8 cellular contexts compared by ENCODE assay signal in genomic region chr3:9826815-9827574, GRCh38. TPM values are rescaled to one million over a fixed set of nuclear protein-coding genes. Genes with fewer than 3 reads are reported as not detected.
DNase-seq lines count a peak whose midpoint lies in the region; ATAC-seq and TF ChIP-seq lines count a peak whose summit lies in the region.

No MANE protein-coding gene starts in this region.

- H2BK20ac ChIP-seq in H9 (ENCODE audit: low read depth, low read length, poor library complexity, severe bottlenecking) = no peak overlapping the region

- H3K36me3 Mint-ChIP-seq in H9 (ENCODE audit: insufficient read depth in 1 of 3, low read depth in 3 of 3) = no peaks in the 10 kb centered on the region
- H3K36me3 Mint-ChIP-seq in T-helper 1 cell treated with Interleukin-12 subunit alpha and Interleukin-12 subunit beta and Interleukin-4 antibody, amounts not matched to agents 30 μg/mL and 1 μg/mL, for 36 hours (ENCODE audit: low read depth) = peaks cover 13% of the 10 kb centered on the region
- no peaks in the 10 kb centered on the region for H3K36me3 Mint-ChIP-seq in glutamatergic neuron (ENCODE audit: unreplicated experiment)

- no peaks in the 10 kb centered on the region for H3K79me2 ChIP-seq in H9 (ENCODE audit: insufficient read depth, low read length)

- peaks cover 8 to 17% of the 10 kb centered on the region in 2 experiments for H3K4me1 Mint-ChIP-seq in H9
- peaks cover 3% of the 10 kb centered on the region for H3K4me1 Mint-ChIP-seq in T-helper 1 cell treated with Interleukin-12 subunit alpha and Interleukin-12 subunit beta and Interleukin-4 antibody, amounts not matched to agents 30 μg/mL and 1 μg/mL, for 36 hours (ENCODE audit: low read depth)
- H3K4me1 Mint-ChIP-seq in glutamatergic neuron (ENCODE audit: low read depth, unreplicated experiment) = no peaks in the 10 kb centered on the region

- no peak overlapping the region for H3T11ph ChIP-seq in H9 (ENCODE audit: low read length)

- H3K9ac ChIP-seq in H9 (ENCODE audit: extremely low read depth, insufficient read length, low read length) = no peak overlapping the region

- H3K27me3 Mint-ChIP-seq in H9 (ENCODE audit: low read depth) (no peaks in the 10 kb centered on the region), glutamatergic neuron (ENCODE audit: unreplicated experiment) (peaks cover 2% of the 10 kb centered on the region)
- no peaks in the 10 kb centered on the region for H3K27me3 Mint-ChIP-seq in T-helper 1 cell treated with Interleukin-12 subunit alpha and Interleukin-12 subunit beta and Interleukin-4 antibody, amounts not matched to agents 30 μg/mL and 1 μg/mL, for 36 hours (ENCODE audit: low read depth)

- WGBS in H9 (ENCODE audit: extremely low coverage, insufficient read length, low lambda C conversion rate) = no CpG with 5 or more reads among the region's 20 CpGs
- 85 to 87% (median 85%) methylated on average over 19 to 20 of the region's 20 CpGs for whole genome bisulfite sequencing in spleen, 5 donors

- TF ChIP-seq POLR2A in spleen (IDR thresholded peaks at IDR 0.05) (no peak), uterus (IDR thresholded peaks at IDR 0.05) (no peak)

- intact Hi-C loops in spleen (cut with DNase I; ENCODE audit: low total_unique reads) = no loop called here
- intact Hi-C loops in uterus (cut with DNase I; ENCODE audit: low total_unique reads) = no loop called here

- H2AFZ ChIP-seq in H9 (ENCODE audit: low read length) = no peak overlapping the region

- H3K4me3 Mint-ChIP-seq in H9 (no peak overlapping the region), glutamatergic neuron (ENCODE audit: unreplicated experiment) (no peak overlapping the region)
- no peak overlapping the region for H3K4me3 Mint-ChIP-seq in T-helper 1 cell treated with Interleukin-12 subunit alpha and Interleukin-12 subunit beta and Interleukin-4 antibody, amounts not matched to agents 30 μg/mL and 1 μg/mL, for 36 hours

- H3K9me3 Mint-ChIP-seq in H9 = no peaks in the 10 kb centered on the region
- H3K9me3 Mint-ChIP-seq in T-helper 1 cell treated with Interleukin-12 subunit alpha and Interleukin-12 subunit beta and Interleukin-4 antibody, amounts not matched to agents 30 μg/mL and 1 μg/mL, for 36 hours = no peaks in the 10 kb centered on the region
- H3K9me3 Mint-ChIP-seq in glutamatergic neuron (ENCODE audit: unreplicated experiment) = peaks cover 2% of the 10 kb centered on the region

- no peak overlapping the region for H2AK5ac ChIP-seq in H9 (ENCODE audit: insufficient read length, low read length)

- H3K23me2 ChIP-seq in H9 (ENCODE audit: insufficient read length, low read depth, low read length, poor library complexity, severe bottlenecking) = no peaks in the 10 kb centered on the region

- no peak overlapping the region for H3K4me2 ChIP-seq in H9 (ENCODE audit: insufficient read depth, insufficient read length, low read length)

- H3K27me3 ChIP-seq in H9 (ENCODE audit: insufficient read depth, low read length) = no peaks in the 10 kb centered on the region
- no peaks in the 10 kb centered on the region for H3K27me3 ChIP-seq in spleen (replicated peaks in 1 of 7)
- H3K27me3 ChIP-seq in uterus = no peaks in the 10 kb centered on the region

- H3K23ac ChIP-seq in H9 (ENCODE audit: insufficient read length, low read depth, low read length) = no peak overlapping the region

- H3K27ac Mint-ChIP-seq in H9 (no peak overlapping the region; a peak in 1 of 7 replicates), glutamatergic neuron (ENCODE audit: unreplicated experiment) (peak overlapping the region; percentile 52)
- H3K27ac Mint-ChIP-seq in T-helper 1 cell treated with Interleukin-12 subunit alpha and Interleukin-12 subunit beta and Interleukin-4 antibody, amounts not matched to agents 30 μg/mL and 1 μg/mL, for 36 hours = peak overlapping the region; percentile 19

- H2BK15ac ChIP-seq in H9 (ENCODE audit: low read depth, low read length) = no peak overlapping the region

- no peak overlapping the region for H4K8ac ChIP-seq in H9 (replicated peaks; ENCODE audit: insufficient read length, low read depth, low read length)

- no peaks in the 10 kb centered on the region for H3K79me1 ChIP-seq in H9 (ENCODE audit: insufficient read depth, low read depth, low read length, poor library complexity, severe bottlenecking)

- no peak overlapping the region for H3K18ac ChIP-seq in H9 (ENCODE audit: insufficient read length, low read depth, low read length)

- TF ChIP-seq CTCF in AG09309 (IDR thresholded peaks at IDR 0.05; ENCODE audit: control insufficient read depth, insufficient read depth, low read depth, low read length, missing control alignments) (peak; percentile 22), H9 (conservative IDR thresholded peaks at IDR 0.05) (peak; percentile 71), glutamatergic neuron (IDR thresholded peaks at IDR 0.05; ENCODE audit: partially characterized antibody, unreplicated experiment) (peak; percentile 60), spleen (IDR thresholded peaks at IDR 0.05 in 8 of 11, conservative IDR thresholded peaks at IDR 0.05 in 3 of 11) (peak in 5 of 11 experiments; percentile 9 to 28 (median 11)), uterus (IDR thresholded peaks at IDR 0.05) (no peak)

- H3K36me3 ChIP-seq in spleen (peaks cover 0 to 73% (median 8%) of the 10 kb centered on the region in 6 donors), uterus (no peaks in the 10 kb centered on the region)

- no peak overlapping the region for H3K56ac ChIP-seq in H9 (ENCODE audit: insufficient read length, low read depth, low read length)

- DNase-seq in AG09309 (ENCODE audit: low read depth) (no peak), H9 (peak; percentile 73), glutamatergic neuron (peak; percentile 36), hepatic stellate cell (ENCODE audit: low spot score) (no peak), spleen (no peak), uterus (no peak)

- no peak overlapping the region for H4K91ac ChIP-seq in H9 (ENCODE audit: insufficient read length, low read depth, low read length)

- H3K4me3 ChIP-seq in AG09309 (ENCODE audit: control insufficient read depth, low read depth, low read length) (no peak overlapping the region), spleen (no peak overlapping the region), uterus (no peak overlapping the region)

- no peak overlapping the region for H3K4ac ChIP-seq in H9 (ENCODE audit: low read depth, low read length)

- H3K27ac ChIP-seq in H9 (ENCODE audit: insufficient read length, low read depth, low read length) (no peak overlapping the region), spleen (no peak overlapping the region), uterus (no peak overlapping the region)

- H2BK12ac ChIP-seq in H9 (ENCODE audit: insufficient read length, low read depth, low read length) = no peak overlapping the region

- H3K14ac ChIP-seq in H9 (ENCODE audit: insufficient read depth, low read length) = no peak overlapping the region

- H3K4me1 ChIP-seq in H9 (ENCODE audit: insufficient read depth, low read length) (no peaks in the 10 kb centered on the region), spleen (peaks cover 0 to 6% (median 0%) of the 10 kb centered on the region in 6 donors), uterus (no peaks in the 10 kb centered on the region)

- no peaks in the 10 kb centered on the region for H3K9me3 ChIP-seq in H9 (ENCODE audit: control insufficient read depth, low read depth, low read length)
- H3K9me3 ChIP-seq in spleen = no peaks in the 10 kb centered on the region
- no peaks in the 10 kb centered on the region for H3K9me3 ChIP-seq in uterus

- no peak overlapping the region for H4K5ac ChIP-seq in H9 (ENCODE audit: insufficient read length, low read depth, low read length)

- H4K20me1 ChIP-seq in H9 (ENCODE audit: control insufficient read depth, insufficient read depth, insufficient read length) = no peaks in the 10 kb centered on the region

- no peak for ATAC-seq in GM18858 (IDR thresholded peaks at IDR 0.05; ENCODE audit: unreplicated experiment)

- no peak overlapping the region for H2BK5ac ChIP-seq in H9 (ENCODE audit: insufficient read length, low read length)

- no peak overlapping the region for H2BK120ac ChIP-seq in H9 (ENCODE audit: low read depth, low read length, poor library complexity, severe bottlenecking)

RNA-seq across cellular contexts. Expression of gene RPUSD3, which starts 16.8 kb away (rescaled TPM):
- 59.5 TPM in 2 replicates for total RNA-seq in H9 (2021)
- 81.7 TPM for total RNA-seq in glutamatergic neuron (ENCODE audit: unreplicated experiment)
- total RNA-seq in spleen = 10 to 100 TPM; 26.9 to 41.7 (median 30.2) TPM
- polyA plus RNA-seq in spleen = 10 to 100 TPM; 21.3 to 34.5 (median 25.1) TPM
- total RNA-seq in uterus = 10 to 100 TPM in 3 of 4 donors, 1 to 10 TPM in 1; 9.7 to 35.8 (median 26.9) TPM

RNA-seq across cellular contexts. Expression of gene TTLL3, which starts 16.9 kb away (rescaled TPM):
- total RNA-seq in H9 (2021) (10.3 and 14.4 TPM in 2 replicates), glutamatergic neuron (ENCODE audit: unreplicated experiment) (45.7 TPM), spleen (100 to 1,000 TPM in 2 of 7 donors, 10 to 100 TPM in 5; 59.5 to 143 (median 78.9) TPM), uterus (100 to 1,000 TPM in 1 of 4 donors, 10 to 100 TPM in 3; 67.1 to 349 (median 83.7) TPM)
- polyA plus RNA-seq in spleen = 10 to 100 TPM; 24.8 to 58.1 (median 47.3) TPM

RNA-seq across cellular contexts. Expression of gene ARPC4, which starts 34.1 kb away (rescaled TPM):
- total RNA-seq in H9 (2021) = 161 and 164 TPM in 2 replicates
- total RNA-seq in glutamatergic neuron (ENCODE audit: unreplicated experiment) = 164 TPM
- 100 to 1,000 TPM; 156 to 238 (median 199) TPM for total RNA-seq in spleen
- 100 to 1,000 TPM in 2 of 3 donors, 10 to 100 TPM in 1; 98.9 to 144 (median 125) TPM for polyA plus RNA-seq in spleen
- total RNA-seq in uterus = 100 to 1,000 TPM in 3 of 4 donors, 10 to 100 TPM in 1; 44.7 to 176 (median 142) TPM

RNA-seq across cellular contexts. Expression of gene TADA3, which starts 34.7 kb away (rescaled TPM):
- total RNA-seq in H9 (2021) (49.8 and 51.3 TPM in 2 replicates), glutamatergic neuron (ENCODE audit: unreplicated experiment) (59.1 TPM), spleen (10 to 100 TPM; 38.6 to 73.7 (median 51.4) TPM), uterus (10 to 100 TPM; 35.9 to 65.4 (median 55.3) TPM)
- polyA plus RNA-seq in spleen = 10 to 100 TPM; 33.6 to 48.3 (median 41.5) TPM

RNA-seq across cellular contexts. Expression of gene CIDEC, which starts 53.1 kb away (rescaled TPM):
- not detected in 2 replicates for total RNA-seq in H9 (2021)
- not detected for total RNA-seq in glutamatergic neuron (ENCODE audit: unreplicated experiment)
- not detected for total RNA-seq in spleen
- under 1 TPM in 2 of 3 donors, not detected in 1; 0.13 to 0.24 TPM for polyA plus RNA-seq in spleen
- total RNA-seq in uterus = 1 to 10 TPM in 1 of 4 donors, under 1 TPM in 1, not detected in 2; 0.26 to 1.1 TPM

Comparison
In these comparisons a context has a peak if more than half of its experiments do, and no peak if none do; other contexts are left out.
1. DNase-seq: peak in H9 (single experiment) and glutamatergic neuron (single experiment); none in AG09309 (single experiment), hepatic stellate cell (single experiment), spleen (single experiment) and uterus (0 of 2).
2. CTCF ChIP-seq: peak in AG09309 (single experiment), H9 (single experiment) and glutamatergic neuron (single experiment); none in uterus (0 of 4).
3. H3K27ac Mint-ChIP-seq: peak in T-helper 1 cell treated with Interleukin-12 subunit alpha and Interleukin-12 subunit beta and Interleukin-4 antibody, amounts not matched to agents 30 μg/mL and 1 μg/mL, for 36 hours (single experiment) and glutamatergic neuron (single experiment); none in H9 (0 of 3).